In genomic region chr18:3604626-3605408, GRCh38 we compare ENCODE assay signal across 1 cellular context.
TF ChIP-seq lines count a peak whose summit lies in the region.

No MANE protein-coding gene starts in this region.

TF ChIP-seq in K562, 482 proteins besides CTCF, POLR2A, EP300 and RAD21 (continued from another document):
- peak; percentile 23 for TF ChIP-seq CREB5 (CRISPR knock-in tag; IDR thresholded peaks at IDR 0.05)
- TF ChIP-seq TAF1 (IDR thresholded peaks at IDR 0.05; ENCODE audit: control insufficient read depth, extremely low read depth, insufficient read depth, low read length, severe bottlenecking) = peak; percentile 53
- peak; percentile 18; the same call in 1 of the 2 replicates for TF ChIP-seq PHF8 (IDR thresholded peaks at IDR 0.05; ENCODE audit: borderline replicate concordance, low read length)
- TF ChIP-seq POLR2AphosphoS2 (IDR thresholded peaks at IDR 0.05; ENCODE audit: low read length) = peak; percentile 61
TF ChIP-seq in K562: peak in this region for 74.
